1 cellular context compared by ENCODE assay signal in the genomic region with DNA sequence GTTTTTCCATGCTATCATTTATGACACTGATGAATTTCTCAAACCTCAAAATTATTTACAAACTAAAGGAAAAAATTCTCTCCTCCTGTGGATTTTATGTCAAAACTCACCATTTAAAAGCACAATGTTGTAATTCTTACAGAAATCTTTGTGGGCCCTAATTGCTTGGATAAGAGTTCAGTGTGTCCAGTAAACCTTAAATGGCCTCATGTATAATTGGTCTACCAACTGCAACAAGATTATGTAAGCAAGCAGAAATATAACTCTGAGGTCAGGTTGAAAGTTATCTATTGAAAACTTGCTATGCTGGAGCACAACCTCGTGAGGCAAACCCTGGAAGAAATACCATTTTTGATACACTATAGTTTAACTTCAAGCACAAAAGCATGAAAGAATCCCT.
TF ChIP-seq lines count a peak whose summit lies in the region.

No MANE protein-coding gene starts in this region.

TF ChIP-seq in HepG2, 621 proteins besides CTCF, POLR2A, EP300 and RAD21 (continued from another document):
- TF ChIP-seq, protein P1, sequence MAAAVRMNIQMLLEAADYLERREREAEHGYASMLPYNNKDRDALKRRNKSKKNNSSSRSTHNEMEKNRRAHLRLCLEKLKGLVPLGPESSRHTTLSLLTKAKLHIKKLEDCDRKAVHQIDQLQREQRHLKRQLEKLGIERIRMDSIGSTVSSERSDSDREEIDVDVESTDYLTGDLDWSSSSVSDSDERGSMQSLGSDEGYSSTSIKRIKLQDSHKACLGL (CRISPR knock-in tag; IDR thresholded peaks at IDR 0.05): no peak
- TF ChIP-seq RAD51 (IDR thresholded peaks at IDR 0.05; ENCODE audit: borderline replicate concordance): no peak
